ENCODE assay signal across 1 cellular context in genomic region chr6:23584134-23584763, GRCh38.
TF ChIP-seq lines count a peak whose summit lies in the region.

No MANE protein-coding gene starts in this region.

TF ChIP-seq in HepG2, 621 proteins besides CTCF, POLR2A, EP300 and RAD21 (continued from another document):
- TF ChIP-seq, protein P1, sequence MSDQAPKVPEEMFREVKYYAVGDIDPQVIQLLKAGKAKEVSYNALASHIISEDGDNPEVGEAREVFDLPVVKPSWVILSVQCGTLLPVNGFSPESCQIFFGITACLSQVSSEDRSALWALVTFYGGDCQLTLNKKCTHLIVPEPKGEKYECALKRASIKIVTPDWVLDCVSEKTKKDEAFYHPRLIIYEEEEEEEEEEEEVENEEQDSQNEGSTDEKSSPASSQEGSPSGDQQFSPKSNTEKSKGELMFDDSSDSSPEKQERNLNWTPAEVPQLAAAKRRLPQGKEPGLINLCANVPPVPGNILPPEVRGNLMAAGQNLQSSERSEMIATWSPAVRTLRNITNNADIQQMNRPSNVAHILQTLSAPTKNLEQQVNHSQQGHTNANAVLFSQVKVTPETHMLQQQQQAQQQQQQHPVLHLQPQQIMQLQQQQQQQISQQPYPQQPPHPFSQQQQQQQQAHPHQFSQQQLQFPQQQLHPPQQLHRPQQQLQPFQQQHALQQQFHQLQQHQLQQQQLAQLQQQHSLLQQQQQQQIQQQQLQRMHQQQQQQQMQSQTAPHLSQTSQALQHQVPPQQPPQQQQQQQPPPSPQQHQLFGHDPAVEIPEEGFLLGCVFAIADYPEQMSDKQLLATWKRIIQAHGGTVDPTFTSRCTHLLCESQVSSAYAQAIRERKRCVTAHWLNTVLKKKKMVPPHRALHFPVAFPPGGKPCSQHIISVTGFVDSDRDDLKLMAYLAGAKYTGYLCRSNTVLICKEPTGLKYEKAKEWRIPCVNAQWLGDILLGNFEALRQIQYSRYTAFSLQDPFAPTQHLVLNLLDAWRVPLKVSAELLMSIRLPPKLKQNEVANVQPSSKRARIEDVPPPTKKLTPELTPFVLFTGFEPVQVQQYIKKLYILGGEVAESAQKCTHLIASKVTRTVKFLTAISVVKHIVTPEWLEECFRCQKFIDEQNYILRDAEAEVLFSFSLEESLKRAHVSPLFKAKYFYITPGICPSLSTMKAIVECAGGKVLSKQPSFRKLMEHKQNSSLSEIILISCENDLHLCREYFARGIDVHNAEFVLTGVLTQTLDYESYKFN (CRISPR knock-in tag; conservative IDR thresholded peaks at IDR 0.05): peak; percentile 83
- no peak for TF ChIP-seq ZNF337 (CRISPR knock-in tag; IDR thresholded peaks at IDR 0.05; ENCODE audit: borderline replicate concordance, low read depth)
- TF ChIP-seq SP2 (CRISPR knock-in tag; IDR thresholded peaks at IDR 0.05): no peak
- no peak for TF ChIP-seq GABPB1 (CRISPR knock-in tag; IDR thresholded peaks at IDR 0.05)
